In the genomic region with DNA sequence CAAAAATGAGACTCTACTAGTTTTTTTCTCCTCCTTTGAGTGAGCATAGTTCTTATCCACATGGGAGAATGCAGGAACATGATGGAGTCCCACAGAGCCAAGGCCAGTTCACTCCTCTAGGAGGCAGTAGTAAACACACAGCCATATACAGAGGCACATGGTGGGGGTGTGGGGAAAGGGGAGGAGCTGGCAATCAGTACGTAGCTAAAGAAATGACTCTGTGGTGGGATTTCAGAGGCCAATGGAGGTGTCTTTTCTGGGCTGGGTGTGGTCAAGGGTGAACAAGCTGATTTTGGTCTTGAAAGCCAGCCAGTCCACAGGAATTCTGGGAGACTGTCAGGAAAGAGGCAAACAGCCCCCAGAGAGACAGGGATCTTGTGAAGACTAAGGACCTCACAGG, we compare ENCODE assay signal across 1 cellular context.
A peak's percentile ranks its signal among the peaks of the same experiment; 100 is the strongest.
TF ChIP-seq lines count a peak whose summit lies in the region.

No MANE protein-coding gene starts in this region.

TF ChIP-seq in K562, 482 proteins besides CTCF, POLR2A, EP300 and RAD21 (continued from another document and continues in another):
- TF ChIP-seq, protein P1, sequence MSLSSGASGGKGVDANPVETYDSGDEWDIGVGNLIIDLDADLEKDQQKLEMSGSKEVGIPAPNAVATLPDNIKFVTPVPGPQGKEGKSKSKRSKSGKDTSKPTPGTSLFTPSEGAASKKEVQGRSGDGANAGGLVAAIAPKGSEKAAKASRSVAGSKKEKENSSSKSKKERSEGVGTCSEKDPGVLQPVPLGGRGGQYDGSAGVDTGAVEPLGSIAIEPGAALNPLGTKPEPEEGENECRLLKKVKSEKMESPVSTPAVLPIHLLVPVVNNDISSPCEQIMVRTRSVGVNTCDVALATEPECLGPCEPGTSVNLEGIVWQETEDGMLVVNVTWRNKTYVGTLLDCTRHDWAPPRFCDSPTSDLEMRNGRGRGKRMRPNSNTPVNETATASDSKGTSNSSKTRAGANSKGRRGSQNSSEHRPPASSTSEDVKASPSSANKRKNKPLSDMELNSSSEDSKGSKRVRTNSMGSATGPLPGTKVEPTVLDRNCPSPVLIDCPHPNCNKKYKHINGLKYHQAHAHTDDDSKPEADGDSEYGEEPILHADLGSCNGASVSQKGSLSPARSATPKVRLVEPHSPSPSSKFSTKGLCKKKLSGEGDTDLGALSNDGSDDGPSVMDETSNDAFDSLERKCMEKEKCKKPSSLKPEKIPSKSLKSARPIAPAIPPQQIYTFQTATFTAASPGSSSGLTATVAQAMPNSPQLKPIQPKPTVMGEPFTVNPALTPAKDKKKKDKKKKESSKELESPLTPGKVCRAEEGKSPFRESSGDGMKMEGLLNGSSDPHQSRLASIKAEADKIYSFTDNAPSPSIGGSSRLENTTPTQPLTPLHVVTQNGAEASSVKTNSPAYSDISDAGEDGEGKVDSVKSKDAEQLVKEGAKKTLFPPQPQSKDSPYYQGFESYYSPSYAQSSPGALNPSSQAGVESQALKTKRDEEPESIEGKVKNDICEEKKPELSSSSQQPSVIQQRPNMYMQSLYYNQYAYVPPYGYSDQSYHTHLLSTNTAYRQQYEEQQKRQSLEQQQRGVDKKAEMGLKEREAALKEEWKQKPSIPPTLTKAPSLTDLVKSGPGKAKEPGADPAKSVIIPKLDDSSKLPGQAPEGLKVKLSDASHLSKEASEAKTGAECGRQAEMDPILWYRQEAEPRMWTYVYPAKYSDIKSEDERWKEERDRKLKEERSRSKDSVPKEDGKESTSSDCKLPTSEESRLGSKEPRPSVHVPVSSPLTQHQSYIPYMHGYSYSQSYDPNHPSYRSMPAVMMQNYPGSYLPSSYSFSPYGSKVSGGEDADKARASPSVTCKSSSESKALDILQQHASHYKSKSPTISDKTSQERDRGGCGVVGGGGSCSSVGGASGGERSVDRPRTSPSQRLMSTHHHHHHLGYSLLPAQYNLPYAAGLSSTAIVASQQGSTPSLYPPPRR (CRISPR knock-in tag; IDR thresholded peaks at IDR 0.05; ENCODE audit: borderline replicate concordance) = no peak
- TF ChIP-seq HMG20A (CRISPR knock-in tag; conservative IDR thresholded peaks at IDR 0.05) = no peak
- TF ChIP-seq ZBTB17 (CRISPR knock-in tag; IDR thresholded peaks at IDR 0.05) = no peak
- TF ChIP-seq, protein P2, sequence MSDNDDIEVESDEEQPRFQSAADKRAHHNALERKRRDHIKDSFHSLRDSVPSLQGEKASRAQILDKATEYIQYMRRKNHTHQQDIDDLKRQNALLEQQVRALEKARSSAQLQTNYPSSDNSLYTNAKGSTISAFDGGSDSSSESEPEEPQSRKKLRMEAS (CRISPR knock-in tag; IDR thresholded peaks at IDR 0.05) = peak; percentile 77
- no peak for TF ChIP-seq SOX6 (IDR thresholded peaks at IDR 0.05)
- TF ChIP-seq RBBP5 (IDR thresholded peaks at IDR 0.05; ENCODE audit: borderline replicate concordance, insufficient read depth, low read length, poor library complexity, severe bottlenecking) = peak; percentile 36
- TF ChIP-seq XRCC4 (IDR thresholded peaks at IDR 0.05; ENCODE audit: extremely low read depth, insufficient read depth, insufficient read length) = no peak
- TF ChIP-seq, protein P3, sequence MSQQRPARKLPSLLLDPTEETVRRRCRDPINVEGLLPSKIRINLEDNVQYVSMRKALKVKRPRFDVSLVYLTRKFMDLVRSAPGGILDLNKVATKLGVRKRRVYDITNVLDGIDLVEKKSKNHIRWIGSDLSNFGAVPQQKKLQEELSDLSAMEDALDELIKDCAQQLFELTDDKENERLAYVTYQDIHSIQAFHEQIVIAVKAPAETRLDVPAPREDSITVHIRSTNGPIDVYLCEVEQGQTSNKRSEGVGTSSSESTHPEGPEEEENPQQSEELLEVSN (IDR thresholded peaks at IDR 0.05; ENCODE audit: borderline replicate concordance in 1 of 2, extremely low read depth in 1 of 2, insufficient read depth in 1 of 2, insufficient read length in 1 of 2, low read depth in 1 of 2, low read length in 1 of 2, poor library complexity in 1 of 2, severe bottlenecking in 1 of 2) = peak in 1 of 2 experiments; percentile 62
- TF ChIP-seq RCOR1 (IDR thresholded peaks at IDR 0.05; ENCODE audit: borderline replicate concordance in 1 of 2, low read depth in 2 of 2, low read length in 2 of 2) = peak in 1 of 2 experiments; percentile 71; a peak in 1 of 4 replicates
- TF ChIP-seq ZNF140 (CRISPR knock-in tag; IDR thresholded peaks at IDR 0.05) = no peak
- TF ChIP-seq FOS (IDR thresholded peaks at IDR 0.05; ENCODE audit: extremely low read depth, insufficient read length) = no peak
- TF ChIP-seq TAF15 (IDR thresholded peaks at IDR 0.05; ENCODE audit: low read depth, low read length) = no peak
- TF ChIP-seq, protein P4, sequence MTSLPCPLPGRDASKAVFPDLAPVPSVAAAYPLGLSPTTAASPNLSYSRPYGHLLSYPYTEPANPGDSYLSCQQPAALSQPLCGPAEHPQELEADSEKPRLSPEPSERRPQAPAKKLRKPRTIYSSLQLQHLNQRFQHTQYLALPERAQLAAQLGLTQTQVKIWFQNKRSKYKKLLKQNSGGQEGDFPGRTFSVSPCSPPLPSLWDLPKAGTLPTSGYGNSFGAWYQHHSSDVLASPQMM (CRISPR knock-in tag; IDR thresholded peaks at IDR 0.05) = no peak
- TF ChIP-seq, protein P5, sequence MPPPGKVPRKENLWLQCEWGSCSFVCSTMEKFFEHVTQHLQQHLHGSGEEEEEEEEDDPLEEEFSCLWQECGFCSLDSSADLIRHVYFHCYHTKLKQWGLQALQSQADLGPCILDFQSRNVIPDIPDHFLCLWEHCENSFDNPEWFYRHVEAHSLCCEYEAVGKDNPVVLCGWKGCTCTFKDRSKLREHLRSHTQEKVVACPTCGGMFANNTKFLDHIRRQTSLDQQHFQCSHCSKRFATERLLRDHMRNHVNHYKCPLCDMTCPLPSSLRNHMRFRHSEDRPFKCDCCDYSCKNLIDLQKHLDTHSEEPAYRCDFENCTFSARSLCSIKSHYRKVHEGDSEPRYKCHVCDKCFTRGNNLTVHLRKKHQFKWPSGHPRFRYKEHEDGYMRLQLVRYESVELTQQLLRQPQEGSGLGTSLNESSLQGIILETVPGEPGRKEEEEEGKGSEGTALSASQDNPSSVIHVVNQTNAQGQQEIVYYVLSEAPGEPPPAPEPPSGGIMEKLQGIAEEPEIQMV (tag; conservative IDR thresholded peaks at IDR 0.05; ENCODE audit: low read depth) = no peak
- no peak for TF ChIP-seq SRSF1 (IDR thresholded peaks at IDR 0.05; ENCODE audit: low read depth, low read length)
- no peak for TF ChIP-seq POLR3G (IDR thresholded peaks at IDR 0.05; ENCODE audit: extremely low read depth, insufficient read length, insufficient replicate concordance)
- TF ChIP-seq ZC3H4 (CRISPR knock-in tag; IDR thresholded peaks at IDR 0.05; ENCODE audit: borderline replicate concordance) = no peak
- peak; percentile 33; the same call in 1 of the 2 replicates for TF ChIP-seq ATF7 (IDR thresholded peaks at IDR 0.05)
- TF ChIP-seq, protein P6, sequence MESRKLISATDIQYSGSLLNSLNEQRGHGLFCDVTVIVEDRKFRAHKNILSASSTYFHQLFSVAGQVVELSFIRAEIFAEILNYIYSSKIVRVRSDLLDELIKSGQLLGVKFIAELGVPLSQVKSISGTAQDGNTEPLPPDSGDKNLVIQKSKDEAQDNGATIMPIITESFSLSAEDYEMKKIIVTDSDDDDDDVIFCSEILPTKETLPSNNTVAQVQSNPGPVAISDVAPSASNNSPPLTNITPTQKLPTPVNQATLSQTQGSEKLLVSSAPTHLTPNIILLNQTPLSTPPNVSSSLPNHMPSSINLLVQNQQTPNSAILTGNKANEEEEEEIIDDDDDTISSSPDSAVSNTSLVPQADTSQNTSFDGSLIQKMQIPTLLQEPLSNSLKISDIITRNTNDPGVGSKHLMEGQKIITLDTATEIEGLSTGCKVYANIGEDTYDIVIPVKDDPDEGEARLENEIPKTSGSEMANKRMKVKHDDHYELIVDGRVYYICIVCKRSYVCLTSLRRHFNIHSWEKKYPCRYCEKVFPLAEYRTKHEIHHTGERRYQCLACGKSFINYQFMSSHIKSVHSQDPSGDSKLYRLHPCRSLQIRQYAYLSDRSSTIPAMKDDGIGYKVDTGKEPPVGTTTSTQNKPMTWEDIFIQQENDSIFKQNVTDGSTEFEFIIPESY (CRISPR knock-in tag; IDR thresholded peaks at IDR 0.05) = no peak
- TF ChIP-seq ZNF764 (CRISPR knock-in tag; IDR thresholded peaks at IDR 0.05; ENCODE audit: low read depth) = 0 out of 2 replicates have a peak, but pooled peaks have one; percentile 25
- TF ChIP-seq MCM3 (IDR thresholded peaks at IDR 0.05) = no peak
- no peak for TF ChIP-seq ZNF311 (CRISPR knock-in tag; IDR thresholded peaks at IDR 0.05)
- TF ChIP-seq ZNF347 (CRISPR knock-in tag; IDR thresholded peaks at IDR 0.05; ENCODE audit: low read depth) = no peak
- no peak for TF ChIP-seq ZNF224 (CRISPR knock-in tag; IDR thresholded peaks at IDR 0.05)
- TF ChIP-seq ZSCAN29 (IDR thresholded peaks at IDR 0.05) = no peak
- TF ChIP-seq SRSF9 (IDR thresholded peaks at IDR 0.05; ENCODE audit: borderline replicate concordance, low read depth, low read length) = no peak
- no peak for TF ChIP-seq CBX5 (IDR thresholded peaks at IDR 0.05; ENCODE audit: borderline replicate concordance, low read depth)
- no peak for TF ChIP-seq KAT7 (CRISPR knock-in tag; IDR thresholded peaks at IDR 0.05; ENCODE audit: borderline replicate concordance)
- no peak for TF ChIP-seq HDGF (IDR thresholded peaks at IDR 0.05)
- TF ChIP-seq TEAD4 (IDR thresholded peaks at IDR 0.05; ENCODE audit: low read length) = 0 out of 2 replicates have a peak, but pooled peaks have one; percentile 26
- no peak for TF ChIP-seq TEAD4 (CRISPR knock-in tag; IDR thresholded peaks at IDR 0.05; ENCODE audit: borderline replicate concordance)
- TF ChIP-seq PHB2 (IDR thresholded peaks at IDR 0.05; ENCODE audit: low read depth) = no peak
- TF ChIP-seq, protein P7, sequence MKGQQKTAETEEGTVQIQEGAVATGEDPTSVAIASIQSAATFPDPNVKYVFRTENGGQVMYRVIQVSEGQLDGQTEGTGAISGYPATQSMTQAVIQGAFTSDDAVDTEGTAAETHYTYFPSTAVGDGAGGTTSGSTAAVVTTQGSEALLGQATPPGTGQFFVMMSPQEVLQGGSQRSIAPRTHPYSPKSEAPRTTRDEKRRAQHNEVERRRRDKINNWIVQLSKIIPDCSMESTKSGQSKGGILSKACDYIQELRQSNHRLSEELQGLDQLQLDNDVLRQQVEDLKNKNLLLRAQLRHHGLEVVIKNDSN (CRISPR knock-in tag; IDR thresholded peaks at IDR 0.05) = peak; percentile 48
- TF ChIP-seq LEF1 (IDR thresholded peaks at IDR 0.05) = no peak
- TF ChIP-seq ILK (tag; IDR thresholded peaks at IDR 0.05; ENCODE audit: borderline replicate concordance, low read depth) = no peak
- peak; percentile 75 for TF ChIP-seq CREM (IDR thresholded peaks at IDR 0.05; ENCODE audit: low read depth)
- TF ChIP-seq, protein P8, sequence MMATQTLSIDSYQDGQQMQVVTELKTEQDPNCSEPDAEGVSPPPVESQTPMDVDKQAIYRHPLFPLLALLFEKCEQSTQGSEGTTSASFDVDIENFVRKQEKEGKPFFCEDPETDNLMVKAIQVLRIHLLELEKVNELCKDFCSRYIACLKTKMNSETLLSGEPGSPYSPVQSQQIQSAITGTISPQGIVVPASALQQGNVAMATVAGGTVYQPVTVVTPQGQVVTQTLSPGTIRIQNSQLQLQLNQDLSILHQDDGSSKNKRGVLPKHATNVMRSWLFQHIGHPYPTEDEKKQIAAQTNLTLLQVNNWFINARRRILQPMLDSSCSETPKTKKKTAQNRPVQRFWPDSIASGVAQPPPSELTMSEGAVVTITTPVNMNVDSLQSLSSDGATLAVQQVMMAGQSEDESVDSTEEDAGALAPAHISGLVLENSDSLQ (IDR thresholded peaks at IDR 0.05) = peak; percentile 87
- TF ChIP-seq GABPB2 (CRISPR knock-in tag; conservative IDR thresholded peaks at IDR 0.05) = no peak
- TF ChIP-seq ZNF274 (IDR thresholded peaks at IDR 0.05; ENCODE audit: borderline replicate concordance, low read depth, low read length) = no peak
- TF ChIP-seq ZNF589 (CRISPR knock-in tag; IDR thresholded peaks at IDR 0.05; ENCODE audit: low read depth) = no peak
- TF ChIP-seq, protein P9, sequence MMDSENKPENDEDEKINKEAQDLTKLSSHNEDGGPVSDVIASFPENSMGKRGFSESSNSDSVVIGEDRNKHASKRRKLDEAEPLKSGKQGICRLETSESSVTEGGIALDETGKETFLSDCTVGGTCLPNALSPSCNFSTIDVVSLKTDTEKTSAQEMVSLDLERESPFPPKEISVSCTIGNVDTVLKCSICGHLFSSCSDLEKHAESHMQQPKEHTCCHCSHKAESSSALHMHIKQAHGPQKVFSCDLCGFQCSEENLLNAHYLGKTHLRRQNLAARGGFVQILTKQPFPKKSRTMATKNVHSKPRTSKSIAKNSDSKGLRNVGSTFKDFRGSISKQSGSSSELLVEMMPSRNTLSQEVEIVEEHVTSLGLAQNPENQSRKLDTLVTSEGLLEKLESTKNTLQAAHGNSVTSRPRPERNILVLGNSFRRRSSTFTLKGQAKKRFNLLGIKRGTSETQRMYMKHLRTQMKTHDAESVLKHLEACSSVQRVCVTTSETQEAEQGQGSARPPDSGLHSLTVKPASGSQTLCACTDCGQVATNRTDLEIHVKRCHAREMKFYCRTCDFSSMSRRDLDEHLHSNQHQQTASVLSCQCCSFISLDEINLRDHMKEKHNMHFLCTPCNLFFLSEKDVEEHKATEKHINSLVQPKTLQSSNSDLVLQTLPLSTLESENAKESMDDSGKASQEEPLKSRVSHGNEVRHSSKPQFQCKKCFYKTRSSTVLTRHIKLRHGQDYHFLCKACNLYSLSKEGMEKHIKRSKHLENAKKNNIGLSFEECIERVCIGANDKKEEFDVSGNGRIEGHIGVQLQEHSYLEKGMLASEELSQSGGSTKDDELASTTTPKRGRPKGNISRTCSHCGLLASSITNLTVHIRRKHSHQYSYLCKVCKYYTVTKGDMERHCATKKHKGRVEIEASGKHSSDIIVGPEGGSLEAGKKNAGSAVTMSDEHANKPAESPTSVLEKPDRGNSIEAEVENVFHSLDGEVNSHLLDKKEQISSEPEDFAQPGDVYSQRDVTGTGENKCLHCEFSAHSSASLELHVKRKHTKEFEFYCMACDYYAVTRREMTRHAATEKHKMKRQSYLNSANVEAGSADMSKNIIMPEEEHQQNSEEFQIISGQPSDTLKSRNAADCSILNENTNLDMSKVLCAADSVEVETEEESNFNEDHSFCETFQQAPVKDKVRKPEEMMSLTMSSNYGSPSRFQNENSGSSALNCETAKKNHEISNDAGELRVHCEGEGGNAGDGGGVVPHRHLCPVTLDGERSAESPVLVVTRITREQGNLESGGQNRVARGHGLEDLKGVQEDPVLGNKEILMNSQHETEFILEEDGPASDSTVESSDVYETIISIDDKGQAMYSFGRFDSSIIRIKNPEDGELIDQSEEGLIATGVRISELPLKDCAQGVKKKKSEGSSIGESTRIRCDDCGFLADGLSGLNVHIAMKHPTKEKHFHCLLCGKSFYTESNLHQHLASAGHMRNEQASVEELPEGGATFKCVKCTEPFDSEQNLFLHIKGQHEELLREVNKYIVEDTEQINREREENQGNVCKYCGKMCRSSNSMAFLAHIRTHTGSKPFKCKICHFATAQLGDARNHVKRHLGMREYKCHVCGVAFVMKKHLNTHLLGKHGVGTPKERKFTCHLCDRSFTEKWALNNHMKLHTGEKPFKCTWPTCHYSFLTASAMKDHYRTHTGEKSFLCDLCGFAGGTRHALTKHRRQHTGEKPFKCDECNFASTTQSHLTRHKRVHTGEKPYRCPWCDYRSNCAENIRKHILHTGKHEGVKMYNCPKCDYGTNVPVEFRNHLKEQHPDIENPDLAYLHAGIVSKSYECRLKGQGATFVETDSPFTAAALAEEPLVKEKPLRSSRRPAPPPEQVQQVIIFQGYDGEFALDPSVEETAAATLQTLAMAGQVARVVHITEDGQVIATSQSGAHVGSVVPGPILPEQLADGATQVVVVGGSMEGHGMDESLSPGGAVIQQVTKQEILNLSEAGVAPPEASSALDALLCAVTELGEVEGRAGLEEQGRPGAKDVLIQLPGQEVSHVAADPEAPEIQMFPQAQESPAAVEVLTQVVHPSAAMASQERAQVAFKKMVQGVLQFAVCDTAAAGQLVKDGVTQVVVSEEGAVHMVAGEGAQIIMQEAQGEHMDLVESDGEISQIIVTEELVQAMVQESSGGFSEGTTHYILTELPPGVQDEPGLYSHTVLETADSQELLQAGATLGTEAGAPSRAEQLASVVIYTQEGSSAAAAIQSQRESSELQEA (IDR thresholded peaks at IDR 0.05; ENCODE audit: low read depth) = no peak
- peak; percentile 11; the same call in 1 of the 2 replicates for TF ChIP-seq C11orf30 (IDR thresholded peaks at IDR 0.05; ENCODE audit: low read depth)
